ENCODE assay signal across 8 cellular contexts in genomic region chr19:53132231-53132991, GRCh38. TPM values are rescaled to one million over a fixed set of nuclear protein-coding genes. Genes with fewer than 3 reads are reported as not detected.
A peak's percentile ranks its signal among the peaks of the same experiment; 100 is the strongest.
DNase-seq lines count a peak whose midpoint lies in the region; ATAC-seq, FAIRE-seq and TF ChIP-seq lines count a peak whose summit lies in the region.

TSS of gene ZNF415 (minus strand) at chr19:53132910. CDS start at chr19:53122676, 10,234 bp downstream.

- peaks cover 5% of the 10 kb centered on the region for H3K36me3 Mint-ChIP-seq in dendritic cell treated with granulocyte-macrophage colony-stimulating factor and Interleukin-4, amounts not matched to agents 40 ng/mL and 50 ng/mL, for 4 days (ENCODE audit: low read depth)

- H3K27ac Mint-ChIP-seq in dendritic cell treated with granulocyte-macrophage colony-stimulating factor and Interleukin-4, amounts not matched to agents 40 ng/mL and 50 ng/mL, for 4 days, result no peak within 1 kb of the TSS

- H3K27me3 Mint-ChIP-seq in dendritic cell treated with granulocyte-macrophage colony-stimulating factor and Interleukin-4, amounts not matched to agents 40 ng/mL and 50 ng/mL, for 4 days, result peaks cover 26% of the 10 kb centered on the region

- peak; percentile 51 for DNase-seq in HTR-8/SVneo (ENCODE audit: insufficient read length, low spot score)
- peak in 3 of 4 experiments; percentile 4 to 9 (median 6) for DNase-seq in activated CD4-positive, CD25-positive, alpha-beta regulatory T cell (lab: John Stamatoyannopoulos, UW)
- peak; percentile 79 for DNase-seq in kidney tubule cell (ENCODE audit: low spot score)
- peak; percentile 89 for DNase-seq in spleen
- DNase-seq in OCI-M2 (lab: John Stamatoyannopoulos, UW; ENCODE audit: unreplicated experiment), result no peak

- WGBS in spleen, 5 donors, result 2 to 4% (median 3%) methylated on average over 43 to 51 of the region's 51 CpGs

- peaks cover 75% of the 10 kb centered on the region for H3K9me3 Mint-ChIP-seq in dendritic cell treated with granulocyte-macrophage colony-stimulating factor and Interleukin-4, amounts not matched to agents 40 ng/mL and 50 ng/mL, for 4 days

- no peak for TF ChIP-seq POLR2A in spleen (IDR thresholded peaks at IDR 0.05)

- peaks cover 6 to 76% (median 51%) of the 10 kb centered on the region in 8 donors for H3K9me3 ChIP-seq in spleen

- H2AFZ ChIP-seq in ACC112 (ENCODE audit: low read length, unreplicated experiment), result peak within 1 kb of the TSS; percentile 75

- H3K79me2 ChIP-seq in ACC112 (ENCODE audit: control insufficient read depth, insufficient read depth, low read length, unreplicated experiment), result peaks cover 15% of the 10 kb centered on the region

- no peak for ATAC-seq in HG03097 (IDR thresholded peaks at IDR 0.05; ENCODE audit: low FRiP score, unreplicated experiment)

- H3K4me1 Mint-ChIP-seq in dendritic cell treated with granulocyte-macrophage colony-stimulating factor and Interleukin-4, amounts not matched to agents 40 ng/mL and 50 ng/mL, for 4 days (ENCODE audit: low read depth), result peaks cover 16% of the 10 kb centered on the region

- no peak for FAIRE-seq in HTR-8/SVneo (lab: Jason Lieb, UNC)

- peak within 1 kb of the TSS; percentile 38; the same call in 1 of the 2 replicates for H3K27ac ChIP-seq in ACC112 (ENCODE audit: low read depth, low read length)
- peak within 1 kb of the TSS; percentile 63 to 88 (median 84) for H3K27ac ChIP-seq in spleen

- H3K4me3 ChIP-seq in ACC112 (ENCODE audit: low read depth, low read length) (peak within 1 kb of the TSS; percentile 93), spleen (peak within 1 kb of the TSS; percentile 30 to 69 (median 44))

- H3K27me3 ChIP-seq in ACC112 (ENCODE audit: insufficient read depth, low read length) (no peaks in the 10 kb centered on the region), spleen (replicated peaks in 1 of 7) (peaks cover 0 to 10% (median 0%) of the 10 kb centered on the region in 7 donors)

- H3K4me1 ChIP-seq in ACC112 (ENCODE audit: control insufficient read depth, insufficient read depth, low read length, unreplicated experiment) (peaks cover 10% of the 10 kb centered on the region), spleen (peaks cover 0 to 25% (median 13%) of the 10 kb centered on the region in 6 donors)

- H3K36me3 ChIP-seq in ACC112 (ENCODE audit: insufficient read depth, low read length) (no peaks in the 10 kb centered on the region), spleen (no peaks in the 10 kb centered on the region)

- peak within 1 kb of the TSS; percentile 56 for H3K4me3 Mint-ChIP-seq in dendritic cell treated with granulocyte-macrophage colony-stimulating factor and Interleukin-4, amounts not matched to agents 40 ng/mL and 50 ng/mL, for 4 days

- intact Hi-C loops in dendritic cell treated with granulocyte-macrophage colony-stimulating factor and Interleukin-4, amounts not matched to agents 40 ng/mL and 50 ng/mL, for 4 days (cut with micrococcal nuclease), result no loop called here
- intact Hi-C loops in spleen (cut with DNase I; ENCODE audit: low total_unique reads), result loop anchor here (10.0 kb wide), 1 partner anchor 58 kb away; no protein-coding TSS in a partner anchor

- TF ChIP-seq CTCF in spleen (IDR thresholded peaks at IDR 0.05 in 8 of 11, conservative IDR thresholded peaks at IDR 0.05 in 3 of 11), result no peak

RNA-seq across cellular contexts. Expression of gene ZNF415, which starts in this region (rescaled TPM):
- 10 to 100 TPM in 5 of 7 donors, 1 to 10 TPM in 2; 7.3 to 17.0 (median 12.8) TPM for total RNA-seq in spleen
- 1 to 10 TPM; 2.8 to 5.6 (median 4.8) TPM for polyA plus RNA-seq in spleen
